13 cellular contexts compared by ENCODE assay signal in genomic region chr17:179721-180379, GRCh38. TPM values are rescaled to one million over a fixed set of nuclear protein-coding genes. Genes with fewer than 3 reads are reported as not detected.
DNase-seq lines count a peak whose midpoint lies in the region; ATAC-seq and TF ChIP-seq lines count a peak whose summit lies in the region.
"Had no signal": no experiment of that assay in that cellular context is flagged by ENCODE, and none has a peak within 500 bp of the region (broad histone marks: within the 10 kb centered on the region; RNA-seq: fewer than 3 reads in every experiment).

No MANE protein-coding gene starts in this region.

- no peaks in the 10 kb centered on the region for H3K36me3 Mint-ChIP-seq in T-helper 1 cell treated with Interleukin-12 subunit alpha and Interleukin-12 subunit beta and Interleukin-4 antibody, amounts not matched to agents 30 μg/mL and 1 μg/mL, for 36 hours (ENCODE audit: low read depth)

- no peaks in the 10 kb centered on the region for H3K4me1 ChIP-seq in right cardiac atrium (ENCODE audit: control insufficient read depth, insufficient read depth, low read length)
- peaks cover 50 to 51% of the 10 kb centered on the region in 2 experiments for H3K4me1 ChIP-seq in neutrophil (ENCODE audit: control insufficient read depth in 1 of 2, insufficient read depth in 1 of 2, low read depth in 1 of 2, low read length in 1 of 2)
- peaks cover 33% of the 10 kb centered on the region for H3K4me1 ChIP-seq in vagina

- peak overlapping the region; percentile 21 for H3K4me3 Mint-ChIP-seq in T-helper 1 cell treated with Interleukin-12 subunit alpha and Interleukin-12 subunit beta and Interleukin-4 antibody, amounts not matched to agents 30 μg/mL and 1 μg/mL, for 36 hours
- H3K4me3 Mint-ChIP-seq: T-helper 2 cell treated with Interferon-gamma antibody and Interleukin-4, amounts not matched to agents 5 μg/mL and 100 μg/mL, for 36 hours had no signal

- TF ChIP-seq POLR2A in vagina (IDR thresholded peaks at IDR 0.05) = no peak

- 23% methylated on average over 33 of the region's 33 CpGs for WGBS in right cardiac atrium

- H3K9me3 Mint-ChIP-seq in T-helper 1 cell treated with Interleukin-12 subunit alpha and Interleukin-12 subunit beta and Interleukin-4 antibody, amounts not matched to agents 30 μg/mL and 1 μg/mL, for 36 hours = no peaks in the 10 kb centered on the region
- H3K9me3 Mint-ChIP-seq: T-helper 2 cell treated with Interferon-gamma antibody and Interleukin-4, amounts not matched to agents 5 μg/mL and 100 μg/mL, for 36 hours had no signal

- peaks cover 16% of the 10 kb centered on the region for H3K4me1 Mint-ChIP-seq in T-helper 1 cell treated with Interleukin-12 subunit alpha and Interleukin-12 subunit beta and Interleukin-4 antibody, amounts not matched to agents 30 μg/mL and 1 μg/mL, for 36 hours (ENCODE audit: low read depth)

- peak overlapping the region; percentile 2 for H3K27ac ChIP-seq in right cardiac atrium (ENCODE audit: low read length)
- no peak overlapping the region for H3K27ac ChIP-seq in neutrophil
- H3K27ac ChIP-seq in vagina = peak overlapping the region; percentile 69

- ATAC-seq in right cardiac atrium (peak; percentile 8 to 9), GM21825 (IDR thresholded peaks at IDR 0.05; ENCODE audit: unreplicated experiment) (no peak), GM18873 (IDR thresholded peaks at IDR 0.05; ENCODE audit: low FRiP score, unreplicated experiment) (no peak)

- H3K27ac Mint-ChIP-seq in T-helper 1 cell treated with Interleukin-12 subunit alpha and Interleukin-12 subunit beta and Interleukin-4 antibody, amounts not matched to agents 30 μg/mL and 1 μg/mL, for 36 hours = no peak overlapping the region
- H3K27ac Mint-ChIP-seq: T-helper 2 cell treated with Interferon-gamma antibody and Interleukin-4, amounts not matched to agents 5 μg/mL and 100 μg/mL, for 36 hours had no signal

- H3K4me3 ChIP-seq in right cardiac atrium (ENCODE audit: low read length) = peak overlapping the region; percentile 61
- H3K4me3 ChIP-seq in neutrophil (ENCODE audit: low read depth in 1 of 2, low read length in 1 of 2) = peak overlapping the region; percentile 55 to 61
- H3K4me3 ChIP-seq in vagina = peak overlapping the region; percentile 49 to 59

- no peak for TF ChIP-seq CTCF in neutrophil (IDR thresholded peaks at IDR 0.05)
- TF ChIP-seq CTCF in vagina (IDR thresholded peaks at IDR 0.05) = no peak

- peaks cover 21% of the 10 kb centered on the region for H3K27me3 Mint-ChIP-seq in T-helper 1 cell treated with Interleukin-12 subunit alpha and Interleukin-12 subunit beta and Interleukin-4 antibody, amounts not matched to agents 30 μg/mL and 1 μg/mL, for 36 hours (ENCODE audit: low read depth)

- H3K27me3 ChIP-seq in right cardiac atrium (ENCODE audit: control insufficient read depth, insufficient read depth) = no peaks in the 10 kb centered on the region
- peaks cover 46% of the 10 kb centered on the region for H3K27me3 ChIP-seq in neutrophil
- peaks cover 7% of the 10 kb centered on the region for H3K27me3 ChIP-seq in vagina

- H3K9me3 ChIP-seq in right cardiac atrium (ENCODE audit: control insufficient read depth, low read length) (no peaks in the 10 kb centered on the region), neutrophil (no peaks in the 10 kb centered on the region), vagina (no peaks in the 10 kb centered on the region)

- DNase-seq in T-helper 1 cell (no peak), right cardiac atrium (peak in 1 of 3 donors; percentile 58), vagina (ENCODE audit: extremely low spot score in 2 of 2) (no peak), NCI-H2029 (lab: John Stamatoyannopoulos, UW) (no peak)
- DNase-seq: DMS79 treated with DMSO at 0.1 percent for 48 hours; NCI-H1048; NK-92 treated with Interleukin-12 subunit alpha and Interleukin-12 subunit beta, amount 100 ng/mL, for 24 hours had no signal

- H3K36me3 ChIP-seq in neutrophil (no peaks in the 10 kb centered on the region), vagina (no peaks in the 10 kb centered on the region)

- intact Hi-C loops in right cardiac atrium (cut with DNase I) (no loop called here), vagina (cut with DNase I) (no loop called here)

RNA-seq across cellular contexts. Expression of gene DOC2B, which starts 1.6 kb away (rescaled TPM):
- total RNA-seq in right cardiac atrium (1 to 10 TPM; 2.3 to 5.3 (median 3.0) TPM), vagina (10.1 TPM)
- polyA plus RNA-seq in right cardiac atrium = 2.8 TPM

RNA-seq across cellular contexts. Expression of gene SCGB1C2, which starts 42.5 kb away (rescaled TPM):
- total RNA-seq in right cardiac atrium (not detected), vagina (not detected)
- not detected for polyA plus RNA-seq in right cardiac atrium
- total RNA-seq: endothelial cell of umbilical vein had no signal
- polyA plus RNA-seq: endothelial cell of umbilical vein had no signal

Comparison
In these comparisons a context has a peak if more than half of its experiments do, and no peak if none do; other contexts are left out.
1. ATAC-seq: peak in right cardiac atrium (2 of 2); none in GM21825 (single experiment) and GM18873 (single experiment).
2. Peak in every context shown above with its lines, with median percentiles within 50 percentile points of each other: H3K4me3 ChIP-seq.